ENCODE assay signal across 1 cellular context in the genomic region with DNA sequence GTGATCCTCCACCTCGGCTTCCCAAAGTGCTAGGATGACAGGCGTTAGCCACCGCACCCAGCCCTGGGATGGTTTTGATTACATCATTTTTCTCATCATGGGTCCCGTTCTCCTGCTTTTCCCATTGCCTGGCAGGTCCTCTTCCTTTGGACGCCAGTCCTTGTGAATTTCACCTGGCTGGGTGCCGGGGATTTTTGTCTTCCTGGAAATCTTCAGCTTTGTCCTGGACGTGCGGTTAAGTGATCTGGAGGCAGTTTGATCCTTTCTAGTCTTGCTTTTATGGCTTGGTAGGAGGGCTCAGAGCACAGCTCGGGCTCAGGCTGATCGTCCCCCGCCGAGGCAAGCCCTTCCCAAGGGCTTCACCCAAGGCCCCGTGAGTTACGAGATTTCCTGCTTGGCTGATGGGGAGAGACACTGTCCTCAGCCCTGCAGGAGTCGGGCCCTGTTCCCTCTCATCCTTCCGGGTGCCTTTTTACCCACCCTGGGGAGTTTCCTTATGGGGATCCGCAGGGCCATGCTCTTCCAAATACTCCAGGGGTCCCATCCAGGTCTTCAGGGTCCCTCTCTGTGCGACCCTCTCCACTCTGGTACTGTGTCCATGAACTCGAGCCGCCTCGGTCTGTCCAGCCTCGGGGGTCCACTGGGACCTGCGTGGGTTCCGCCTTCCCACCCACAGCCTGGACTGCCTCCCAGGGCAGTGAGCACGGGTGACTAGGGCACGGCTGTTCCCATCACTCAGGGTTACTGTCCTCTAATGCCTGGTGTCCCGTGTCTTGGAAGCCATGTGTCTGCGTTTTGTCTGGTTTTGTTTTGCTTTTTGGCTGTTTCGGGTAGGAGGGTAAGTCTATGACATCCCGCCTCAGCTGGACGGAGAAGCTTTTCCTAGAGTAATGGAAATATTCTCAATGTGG.
TF ChIP-seq lines count a peak whose summit lies in the region.

No MANE protein-coding gene starts in this region.

TF ChIP-seq in IMR-90, 13 proteins besides CTCF, POLR2A, EP300 and RAD21:
- no peak for TF ChIP-seq NFE2L2 (IDR thresholded peaks at IDR 0.05; ENCODE audit: low read depth, low read length)
- TF ChIP-seq BHLHE40 (IDR thresholded peaks at IDR 0.05; ENCODE audit: low read depth, low read length): no peak
- TF ChIP-seq, protein P1, sequence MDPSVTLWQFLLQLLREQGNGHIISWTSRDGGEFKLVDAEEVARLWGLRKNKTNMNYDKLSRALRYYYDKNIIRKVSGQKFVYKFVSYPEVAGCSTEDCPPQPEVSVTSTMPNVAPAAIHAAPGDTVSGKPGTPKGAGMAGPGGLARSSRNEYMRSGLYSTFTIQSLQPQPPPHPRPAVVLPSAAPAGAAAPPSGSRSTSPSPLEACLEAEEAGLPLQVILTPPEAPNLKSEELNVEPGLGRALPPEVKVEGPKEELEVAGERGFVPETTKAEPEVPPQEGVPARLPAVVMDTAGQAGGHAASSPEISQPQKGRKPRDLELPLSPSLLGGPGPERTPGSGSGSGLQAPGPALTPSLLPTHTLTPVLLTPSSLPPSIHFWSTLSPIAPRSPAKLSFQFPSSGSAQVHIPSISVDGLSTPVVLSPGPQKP (IDR thresholded peaks at IDR 0.05; ENCODE audit: borderline replicate concordance, low read depth, low read length): no peak
- no peak for TF ChIP-seq FOS (IDR thresholded peaks at IDR 0.05; ENCODE audit: low read depth, low read length)
